In the genomic region with DNA sequence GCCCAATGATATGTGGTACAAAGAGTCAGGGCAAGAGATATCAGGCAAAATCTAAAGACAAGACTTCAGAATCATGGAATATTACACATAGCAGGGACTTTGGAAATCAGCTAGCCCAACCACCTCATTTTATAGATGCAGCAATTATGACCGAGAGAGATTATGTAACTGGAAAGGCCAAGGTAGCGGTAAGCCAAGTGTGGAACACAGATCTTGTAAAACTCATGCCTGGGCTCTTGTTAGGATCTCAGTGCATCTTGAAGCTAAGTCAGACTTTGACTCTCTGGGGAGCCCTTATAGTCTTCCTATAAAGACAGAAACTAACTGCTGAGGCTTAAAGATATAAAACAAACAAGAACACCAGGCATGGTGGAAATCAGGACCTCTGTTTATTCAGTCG, we compare ENCODE assay signal across 13 cellular contexts. TPM values are rescaled to one million over a fixed set of nuclear protein-coding genes. Genes with fewer than 3 reads are reported as not detected.
DNase-seq lines count a peak whose midpoint lies in the region; ATAC-seq and TF ChIP-seq lines count a peak whose summit lies in the region.
"Had no signal": no experiment of that assay in that cellular context is flagged by ENCODE, and none has a peak within 500 bp of the region (broad histone marks: within the 10 kb centered on the region; RNA-seq: fewer than 3 reads in every experiment).

No MANE protein-coding gene starts in this region.

- intact Hi-C loops in colonic mucosa (cut with DNase I) (no loop called here), psoas muscle (cut with DNase I) (no loop called here)

- H3K27ac ChIP-seq in colonic mucosa (peak overlapping the region; percentile 23), psoas muscle (peak overlapping the region; percentile 24)

- TF ChIP-seq CTCF in colonic mucosa (IDR thresholded peaks at IDR 0.05) (no peak), psoas muscle (IDR thresholded peaks at IDR 0.05) (no peak)

- H3K9me3 ChIP-seq in colonic mucosa (no peaks in the 10 kb centered on the region), psoas muscle (no peaks in the 10 kb centered on the region)

- H3K36me3 ChIP-seq in colonic mucosa (no peaks in the 10 kb centered on the region), psoas muscle (ENCODE audit: insufficient read depth in 1 of 2, low read depth in 1 of 2) (no peaks in the 10 kb centered on the region)

- DNase-seq in NCI-H510A treated with DMSO at 0.1 percent for 48 hours (lab: John Stamatoyannopoulos, UW) = peak; percentile 11
- DNase-seq in NCI-H510A (lab: John Stamatoyannopoulos, UW) = no peak
- no peak for DNase-seq in colonic mucosa
- no peak for DNase-seq in psoas muscle
- DNase-seq in NCI-H524 treated with DMSO at 0.1 percent for 48 hours (lab: John Stamatoyannopoulos, UW) = no peak
- no peak for DNase-seq in NCI-H774 (lab: John Stamatoyannopoulos, UW)
- DNase-seq: 8988T; C1 segment of cervical spinal cord; CD4-positive, alpha-beta T cell; DMS79; KG1 had no signal

- H3K9ac ChIP-seq in colonic mucosa (ENCODE audit: low read depth in 2 of 2, low read length in 2 of 2) = no peak overlapping the region

- 70 to 85% (median 74%) methylated on average over 3 of the region's 3 CpGs for WGBS in psoas muscle, 3 donors

- H3K4me3 ChIP-seq in colonic mucosa (no peak overlapping the region), psoas muscle (no peak overlapping the region)

- ATAC-seq in psoas muscle (no peak), GM19023 (IDR thresholded peaks at IDR 0.05; ENCODE audit: unreplicated experiment) (no peak)
- ATAC-seq: HCT116 had no signal

- H3K4me1 ChIP-seq in colonic mucosa (no peaks in the 10 kb centered on the region), psoas muscle (peaks cover 23% of the 10 kb centered on the region)

- H3K27me3 ChIP-seq in colonic mucosa (no peaks in the 10 kb centered on the region), psoas muscle (ENCODE audit: insufficient read depth in 3 of 3, low read length in 2 of 3) (no peaks in the 10 kb centered on the region)

RNA-seq across cellular contexts. Expression of a gene that starts 18.6 kb away (rescaled TPM):
- 10 to 100 TPM; 59.0 to 83.3 TPM for total RNA-seq in colonic mucosa
- 100 to 1,000 TPM in 1 of 4 donors, 10 to 100 TPM in 3; 32.1 to 102 (median 46.3) TPM for total RNA-seq in psoas muscle
- polyA plus RNA-seq in psoas muscle = 100 to 1,000 TPM in 1 of 3 donors, 10 to 100 TPM in 1, 1 to 10 TPM in 1; 6.4 to 127 (median 64.0) TPM
